24 cellular contexts compared by ENCODE assay signal in genomic region chr3:30453364-30454039, GRCh38.
DNase-seq lines count a peak whose midpoint lies in the region; ATAC-seq and TF ChIP-seq lines count a peak whose summit lies in the region.
"Had no signal": no experiment of that assay in that cellular context is flagged by ENCODE, and none has a peak within 500 bp of the region (broad histone marks: within the 10 kb centered on the region; RNA-seq: fewer than 3 reads in every experiment).

No MANE protein-coding gene starts in this region.

- POLR2A ChIA-PET in CD8-positive, alpha-beta T cell (lab: Charles Lee): no interaction called here

- TF ChIP-seq CTCF in fibroblast of mammary gland (conservative IDR thresholded peaks at IDR 0.05; ENCODE audit: control insufficient read depth, insufficient read depth, low read depth, low read length) (no peak), left lung (IDR thresholded peaks at IDR 0.05) (no peak), colonic mucosa (IDR thresholded peaks at IDR 0.05) (no peak)
- no peak for TF ChIP-seq CTCF in CD8-positive, alpha-beta T cell (IDR thresholded peaks at IDR 0.05)

- intact Hi-C loops in left lung (cut with DNase I): no loop called here
- intact Hi-C loops in colonic mucosa (cut with DNase I): no loop called here
- intact Hi-C loops in CD8-positive, alpha-beta T cell (cut with DNase I, micrococcal nuclease): loop anchor here in 1 of 2 experiments (2.0 kb wide), 1 partner anchor 15 kb away; no protein-coding TSS in a partner anchor

- H3K4me1 ChIP-seq in left lung (no peaks in the 10 kb centered on the region), colonic mucosa (no peaks in the 10 kb centered on the region)
- H3K4me1 ChIP-seq in CD8-positive, alpha-beta T cell (ENCODE audit: insufficient read depth, low read length): peaks cover 13% of the 10 kb centered on the region
- H3K4me1 ChIP-seq: BLaER1 had no signal

- H3K27ac ChIP-seq in left lung (no peak overlapping the region), colonic mucosa (no peak overlapping the region)
- H3K27ac ChIP-seq in CD8-positive, alpha-beta T cell (ENCODE audit: low read depth, low read length): no peak overlapping the region
- H3K27ac ChIP-seq: BLaER1 had no signal

- H3K4me1 Mint-ChIP-seq in CD8-positive, alpha-beta T cell (ENCODE audit: low read depth): peaks cover 22% of the 10 kb centered on the region
- H3K4me1 Mint-ChIP-seq: stimulated activated effector memory CD8-positive, alpha-beta T cell treated with anti-CD3 and anti-CD28 coated beads, Interleukin-12 subunit alpha, Interleukin-12 subunit beta, amount 100 ng/mL, for 72 hours had no signal

- no peak overlapping the region for H3K27ac Mint-ChIP-seq in CD8-positive, alpha-beta T cell
- H3K27ac Mint-ChIP-seq: activated CD4-positive, alpha-beta T cell treated with anti-CD3 and anti-CD28 coated beads for 36 hours; activated naive CD4-positive, alpha-beta T cell treated with anti-CD3 and anti-CD28 coated beads for 36 hours; activated T-cell treated with anti-CD3 and anti-CD28 coated beads, Interleukin-2, amount 50 U/mL, for 72 hours; naive thymus-derived CD4-positive, alpha-beta T cell; stimulated activated effector memory CD8-positive, alpha-beta T cell treated with anti-CD3 and anti-CD28 coated beads, Interleukin-12 subunit alpha, Interleukin-12 subunit beta, amount 100 ng/mL, for 72 hours had no signal

- H3K4me3 ChIP-seq in fibroblast of mammary gland (ENCODE audit: control insufficient read depth, low read depth, low read length) (no peak overlapping the region), left lung (no peak overlapping the region), colonic mucosa (no peak overlapping the region)
- no peak overlapping the region for H3K4me3 ChIP-seq in CD8-positive, alpha-beta T cell (ENCODE audit: low read depth, low read length)
- H3K4me3 ChIP-seq: BLaER1 had no signal

- no peaks in the 10 kb centered on the region for H3K27me3 Mint-ChIP-seq in CD8-positive, alpha-beta T cell (ENCODE audit: low read depth)
- H3K27me3 Mint-ChIP-seq: activated CD4-positive, alpha-beta T cell treated with anti-CD3 and anti-CD28 coated beads for 36 hours had no signal

- DNase-seq in CD1c-positive myeloid dendritic cell (ENCODE audit: extremely low spot score) (peak; percentile 16), NOMO-1 treated with dmso at 0.1 percent for 144 hours (lab: John Stamatoyannopoulos, UW; ENCODE audit: unreplicated experiment) (peak; percentile 25), fibroblast of mammary gland (ENCODE audit: low read depth) (peak; percentile 37), left lung (no peak), colonic mucosa (no peak)
- DNase-seq in CD8-positive, alpha-beta T cell: no peak
- DNase-seq: ACHN; activated CD4-positive, alpha-beta T cell treated with anti-CD3 and anti-CD28 coated beads for 36 hours; activated naive CD4-positive, alpha-beta T cell treated with anti-CD3 and anti-CD28 coated beads for 36 hours; activated T-cell treated with anti-CD3 and anti-CD28 coated beads, Interleukin-2, amount 50 U/mL, for 72 hours; amygdala; cortex of kidney; Karpas-422; naive thymus-derived CD4-positive, alpha-beta T cell; NCI-H1048; NCI-H187; NCI-H748 treated with DMSO at 0.1 percent for 48 hours; PC-3; stimulated activated CD4-positive, alpha-beta T cell treated with anti-CD3 and anti-CD28 coated beads, Interleukin-2, amount 100 ng/mL, for 48 hours; substantia nigra had no signal

- CTCF ChIA-PET in CD8-positive, alpha-beta T cell (lab: Charles Lee): no interaction called here

- H3K4me3 Mint-ChIP-seq in CD8-positive, alpha-beta T cell: no peak overlapping the region
- H3K4me3 Mint-ChIP-seq: activated CD4-positive, alpha-beta T cell treated with anti-CD3 and anti-CD28 coated beads for 36 hours; activated naive CD4-positive, alpha-beta T cell treated with anti-CD3 and anti-CD28 coated beads for 36 hours; activated T-cell treated with anti-CD3 and anti-CD28 coated beads, Interleukin-2, amount 50 U/mL, for 72 hours; naive thymus-derived CD4-positive, alpha-beta T cell; stimulated activated effector memory CD8-positive, alpha-beta T cell treated with anti-CD3 and anti-CD28 coated beads, Interleukin-12 subunit alpha, Interleukin-12 subunit beta, amount 100 ng/mL, for 72 hours had no signal

- no peak overlapping the region for H3K9ac ChIP-seq in colonic mucosa (ENCODE audit: low read depth in 2 of 2, low read length in 2 of 2)
- H3K9ac ChIP-seq: BLaER1 had no signal

- no peaks in the 10 kb centered on the region for H3K27me3 ChIP-seq in left lung
- H3K27me3 ChIP-seq in colonic mucosa: no peaks in the 10 kb centered on the region
- H3K27me3 ChIP-seq in CD8-positive, alpha-beta T cell (ENCODE audit: insufficient read depth, low read length): no peaks in the 10 kb centered on the region
- H3K27me3 ChIP-seq: BLaER1 had no signal

- ATAC-seq in left lung: peak; percentile 36
- no peak for ATAC-seq in CD8-positive, alpha-beta T cell
- no peak for ATAC-seq in GM21825 (IDR thresholded peaks at IDR 0.05; ENCODE audit: unreplicated experiment)
- ATAC-seq in HG02938 (IDR thresholded peaks at IDR 0.05; ENCODE audit: unreplicated experiment): no peak
- ATAC-seq: activated CD4-positive, alpha-beta T cell treated with anti-CD3 and anti-CD28 coated beads for 36 hours; activated T-cell treated with anti-CD3 and anti-CD28 coated beads, Interleukin-2, amount 50 U/mL, for 72 hours; naive thymus-derived CD4-positive, alpha-beta T cell; PC-3; stimulated activated effector memory CD8-positive, alpha-beta T cell treated with anti-CD3 and anti-CD28 coated beads, Interleukin-12 subunit alpha, Interleukin-12 subunit beta, amount 100 ng/mL, for 72 hours had no signal

- H3K9me3 ChIP-seq in left lung (peaks cover 0 to 5% of the 10 kb centered on the region in 2 donors), colonic mucosa (no peaks in the 10 kb centered on the region)
- no peaks in the 10 kb centered on the region for H3K9me3 ChIP-seq in CD8-positive, alpha-beta T cell (ENCODE audit: low read length)

- no peaks in the 10 kb centered on the region for H3K36me3 Mint-ChIP-seq in CD8-positive, alpha-beta T cell
- H3K36me3 Mint-ChIP-seq: stimulated activated effector memory CD8-positive, alpha-beta T cell treated with anti-CD3 and anti-CD28 coated beads, Interleukin-12 subunit alpha, Interleukin-12 subunit beta, amount 100 ng/mL, for 72 hours had no signal

- H3K36me3 ChIP-seq in left lung (no peaks in the 10 kb centered on the region), colonic mucosa (no peaks in the 10 kb centered on the region)
- H3K36me3 ChIP-seq in CD8-positive, alpha-beta T cell (ENCODE audit: insufficient read depth, low read length): no peaks in the 10 kb centered on the region
- H3K36me3 ChIP-seq: BLaER1 had no signal

- H3K9me3 Mint-ChIP-seq in CD8-positive, alpha-beta T cell: peaks cover 12% of the 10 kb centered on the region
- H3K9me3 Mint-ChIP-seq: stimulated activated effector memory CD8-positive, alpha-beta T cell treated with anti-CD3 and anti-CD28 coated beads, Interleukin-12 subunit alpha, Interleukin-12 subunit beta, amount 100 ng/mL, for 72 hours had no signal

Comparison
In these comparisons a context has a peak if more than half of its experiments do, and no peak if none do; other contexts are left out.
1. DNase-seq: peak in CD1c-positive myeloid dendritic cell (single experiment), NOMO-1 treated with dmso at 0.1 percent for 144 hours (single experiment) and fibroblast of mammary gland (single experiment); none in left lung (0 of 2), colonic mucosa (single experiment) and CD8-positive, alpha-beta T cell (0 of 7).